ENCODE assay signal across 15 cellular contexts in the genomic region with DNA sequence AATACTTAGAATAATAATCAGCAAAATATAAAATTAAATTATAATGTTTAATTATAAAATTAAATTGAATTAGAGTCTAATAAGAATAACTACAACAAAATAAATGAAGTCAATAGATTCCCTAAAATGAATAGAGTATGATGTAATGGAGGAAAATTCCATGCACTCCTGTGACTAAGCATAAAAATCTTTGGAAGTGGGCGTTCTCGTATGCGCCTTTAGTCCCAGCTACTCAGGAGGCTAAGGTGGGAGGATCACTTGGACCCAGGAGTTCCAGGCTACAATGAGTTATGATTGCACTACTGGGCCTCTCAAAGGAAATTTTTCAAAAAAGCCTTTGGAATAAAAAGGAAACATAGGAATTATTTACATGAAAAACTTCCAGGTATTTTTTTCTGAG.
"Had no signal": no experiment of that assay in that cellular context is flagged by ENCODE, and none has a peak within 500 bp of the region (broad histone marks: within the 10 kb centered on the region; RNA-seq: fewer than 3 reads in every experiment).

No MANE protein-coding gene starts in this region.

- H3K36me3 Mint-ChIP-seq: memory B cell, mesothelial cell of epicardium, natural killer cell had no signal

- ATAC-seq: left lung, lower lobe of right lung, natural killer cell had no signal

- H3K9me3 Mint-ChIP-seq: memory B cell, mesothelial cell of epicardium, neural crest cell had no signal

- DNase-seq: colonic mucosa; dermis blood vessel endothelial cell; esophagus squamous epithelium; foreskin fibroblast; kidney glomerular epithelial cell; left lung; lower lobe of right lung; natural killer cell; posterior cingulate gyrus; small intestine; stimulated activated CD4-positive, alpha-beta T cell treated with anti-CD3 and anti-CD28 coated beads, Interleukin-12 subunit alpha, Interleukin-12 subunit beta, amount 100 ng/mL, for 4 hours; stimulated activated naive CD4-positive, alpha-beta T cell treated with Interleukin-2 at 50 U/mL for 16 hours had no signal

- H3K27ac Mint-ChIP-seq: memory B cell, mesothelial cell of epicardium, natural killer cell had no signal

- H3K27me3 Mint-ChIP-seq: memory B cell had no signal

- H3K4me1 Mint-ChIP-seq: memory B cell, mesothelial cell of epicardium, natural killer cell had no signal

- H3K4me3 Mint-ChIP-seq: memory B cell, mesothelial cell of epicardium, natural killer cell, neural crest cell had no signal
